1 cellular context compared by ENCODE assay signal in genomic region chr16:77190478-77191258, GRCh38.
TF ChIP-seq lines count a peak whose summit lies in the region.

Gene MON1B, plus strand, starts transcription at chr16:77191190. Its CDS starts 296 bp downstream, at chr16:77191486.

TF ChIP-seq in HepG2, 621 proteins besides CTCF, POLR2A, EP300 and RAD21 (continued from another document and continues in another):
- TF ChIP-seq PHF20 (CRISPR knock-in tag; IDR thresholded peaks at IDR 0.05) (peak; percentile 97), AGO1 (IDR thresholded peaks at IDR 0.05; ENCODE audit: low read depth, low read length, poor library complexity, severe bottlenecking) (no peak), ZNF160 (CRISPR knock-in tag; IDR thresholded peaks at IDR 0.05) (no peak), ZBTB1 (CRISPR knock-in tag; IDR thresholded peaks at IDR 0.05; ENCODE audit: borderline replicate concordance) (no peak), ZNF350 (CRISPR knock-in tag; IDR thresholded peaks at IDR 0.05; ENCODE audit: borderline replicate concordance, low read depth) (peak; percentile 82; the same call in 1 of the 2 replicates), ZNF781 (CRISPR knock-in tag; IDR thresholded peaks at IDR 0.05; ENCODE audit: borderline replicate concordance, not compliant biosample characterization) (peak; percentile 7), ZNF44 (CRISPR knock-in tag; IDR thresholded peaks at IDR 0.05) (peak; percentile 77; the same call in 1 of the 2 replicates), ZNF296 (CRISPR knock-in tag; conservative IDR thresholded peaks at IDR 0.05) (no peak), SIX1 (CRISPR knock-in tag; IDR thresholded peaks at IDR 0.05; ENCODE audit: borderline replicate concordance) (0 out of 2 replicates have a peak, but pooled peaks have one; percentile 36), RXRB (CRISPR knock-in tag; IDR thresholded peaks at IDR 0.05; ENCODE audit: borderline replicate concordance) (no peak; the same call in none of the 2 replicates), TP53 (CRISPR knock-in tag; conservative IDR thresholded peaks at IDR 0.05) (no peak; the same call in 1 of the 2 replicates), ARID5B (CRISPR knock-in tag; IDR thresholded peaks at IDR 0.05) (no peak; the same call in 1 of the 2 replicates), ZKSCAN1 (IDR thresholded peaks at IDR 0.05; ENCODE audit: low read length) (no peak), ZNF574 (CRISPR knock-in tag; IDR thresholded peaks at IDR 0.05) (peak; percentile 78), ZMYM3 (CRISPR knock-in tag; IDR thresholded peaks at IDR 0.05) (0 out of 2 replicates have a peak, but pooled peaks have one; percentile 45), PAF1 (CRISPR knock-in tag; IDR thresholded peaks at IDR 0.05) (no peak), MED8 (CRISPR knock-in tag; IDR thresholded peaks at IDR 0.05; ENCODE audit: insufficient replicate concordance) (no peak), ZNF180 (CRISPR knock-in tag; IDR thresholded peaks at IDR 0.05; ENCODE audit: borderline replicate concordance, low read depth) (no peak), ZNF318 (CRISPR knock-in tag; IDR thresholded peaks at IDR 0.05) (no peak), ZNF800 (CRISPR knock-in tag; IDR thresholded peaks at IDR 0.05) (peak; percentile 26), ZNF530 (CRISPR knock-in tag; IDR thresholded peaks at IDR 0.05; ENCODE audit: low read depth) (no peak), ZBTB43 (CRISPR knock-in tag; conservative IDR thresholded peaks at IDR 0.05) (no peak), SAFB2 (CRISPR knock-in tag; IDR thresholded peaks at IDR 0.05; ENCODE audit: borderline replicate concordance, low read depth) (peak; percentile 14; the same call in 1 of the 2 replicates), NFIC (IDR thresholded peaks at IDR 0.05; ENCODE audit: low read length) (no peak), THAP7 (CRISPR knock-in tag; IDR thresholded peaks at IDR 0.05) (peak; percentile 99), KLF16 (CRISPR knock-in tag; IDR thresholded peaks at IDR 0.05) (peak in 1 of 2 experiments; percentile 61; a peak in 1 of 4 replicates), DBP (CRISPR knock-in tag; IDR thresholded peaks at IDR 0.05; ENCODE audit: not compliant biosample characterization) (no peak), SRF (IDR thresholded peaks at IDR 0.05; ENCODE audit: low read depth, low read length) (no peak), ZNF362 (CRISPR knock-in tag; IDR thresholded peaks at IDR 0.05; ENCODE audit: borderline replicate concordance) (no peak), MBD4 (IDR thresholded peaks at IDR 0.05; ENCODE audit: borderline replicate concordance, low read length) (no peak), CBX1 (IDR thresholded peaks at IDR 0.05; ENCODE audit: low read depth) (peak; percentile 68), IRF2 (CRISPR knock-in tag; IDR thresholded peaks at IDR 0.05) (no peak; the same call in 1 of the 2 replicates), REPIN1 (CRISPR knock-in tag; IDR thresholded peaks at IDR 0.05; ENCODE audit: borderline replicate concordance, low read depth) (peak; percentile 83), ZNF644 (CRISPR knock-in tag; IDR thresholded peaks at IDR 0.05; ENCODE audit: low read depth) (no peak), MAFF (IDR thresholded peaks at IDR 0.05; ENCODE audit: low read depth, low read length) (peak; percentile 55; the same call in 1 of the 2 replicates), ZBTB20 (CRISPR knock-in tag; IDR thresholded peaks at IDR 0.05; ENCODE audit: borderline replicate concordance, low read depth) (peak; percentile 72; the same call in 1 of the 2 replicates), NFE2L1 (CRISPR knock-in tag; IDR thresholded peaks at IDR 0.05; ENCODE audit: borderline replicate concordance) (no peak), JUNB (CRISPR knock-in tag; IDR thresholded peaks at IDR 0.05; ENCODE audit: borderline replicate concordance) (no peak)
